ENCODE assay signal across 13 cellular contexts in the genomic region with DNA sequence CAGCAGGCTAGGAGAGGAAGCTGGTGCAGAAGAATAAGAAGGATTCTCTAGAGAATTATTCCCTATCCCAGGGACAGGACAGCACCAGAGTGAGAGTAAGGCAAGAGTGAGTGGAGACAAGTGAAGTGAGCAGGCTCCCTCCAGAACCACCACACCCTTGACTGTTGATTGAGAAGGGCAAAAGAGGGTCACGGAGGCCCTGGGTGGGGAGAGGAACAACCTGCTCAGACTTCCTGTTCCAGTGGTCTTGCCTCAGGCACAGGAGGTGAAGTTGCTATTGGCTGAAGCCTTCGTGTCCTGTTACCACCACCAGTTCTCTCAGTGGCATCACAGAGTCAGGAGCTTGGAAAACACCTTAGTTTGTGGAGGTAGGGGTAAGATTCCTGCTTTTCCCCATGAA. TPM values are rescaled to one million over a fixed set of nuclear protein-coding genes. Genes with fewer than 3 reads are reported as not detected.
A peak's percentile ranks its signal among the peaks of the same experiment; 100 is the strongest.
DNase-seq lines count a peak whose midpoint lies in the region; ATAC-seq lines count a peak whose summit lies in the region.
"Had no signal": no experiment of that assay in that cellular context is flagged by ENCODE, and none has a peak within 500 bp of the region (broad histone marks: within the 10 kb centered on the region; RNA-seq: fewer than 3 reads in every experiment).

No MANE protein-coding gene starts in this region.

- peak; percentile 24 for DNase-seq in activated CD4-positive, alpha-beta T cell treated with anti-CD3 and anti-CD28 coated beads, Interleukin-2, amount 10 ng/mL, durations not matched to agents 7 days and 5 days
- no peak for DNase-seq in activated CD4-positive, alpha-beta T cell treated with anti-CD3 and anti-CD28 coated beads, Interleukin-2, amount 50 U/mL, for 4 hours
- peak; percentile 23 for DNase-seq in KBM-7
- peak; percentile 43 for DNase-seq in activated naive CD8-positive, alpha-beta T cell treated with anti-CD3 and anti-CD28 coated beads, Interleukin-2, amount 10 ng/mL, durations not matched to agents 7 days and 5 days
- DNase-seq in natural killer cell treated with Interleukin-12 subunit alpha and Interleukin-12 subunit beta and Interleukin-15 and Interleukin-18, amount 100 ng/mL, for 72 hours (ENCODE audit: low spot score): no peak
- no peak for DNase-seq in NCI-H2196 (lab: John Stamatoyannopoulos, UW; ENCODE audit: unreplicated experiment)
- no peak for DNase-seq in stimulated activated CD4-positive, alpha-beta T cell treated with anti-CD3 and anti-CD28 coated beads, Interleukin-1b, Interleukin-23, amount 100 ng/mL, for 48 hours
- DNase-seq: body of pancreas; SHP77; stimulated activated CD4-positive, alpha-beta T cell treated with anti-CD3 and anti-CD28 coated beads, Interleukin-2, amount 100 ng/mL, for 24 hours had no signal

- CTCF ChIA-PET in activated CD4-positive, alpha-beta T cell treated with anti-CD3 and anti-CD28 coated beads, Interleukin-2, amount 10 ng/mL, durations not matched to agents 7 days and 5 days (lab: Charles Lee): interaction anchor here (1.1 to 1.6 kb wide), 3 partner anchors 10 to 21 kb away, joined by 3 to 5 read pairs (median 4); no protein-coding TSS in a partner anchor

- peaks cover 49% of the 10 kb centered on the region for H3K36me3 Mint-ChIP-seq in activated CD4-positive, alpha-beta T cell treated with anti-CD3 and anti-CD28 coated beads, Interleukin-2, amount 10 ng/mL, durations not matched to agents 7 days and 5 days (ENCODE audit: low read depth)
- H3K36me3 Mint-ChIP-seq in activated naive CD8-positive, alpha-beta T cell treated with anti-CD3 and anti-CD28 coated beads, Interleukin-2, amount 10 ng/mL, durations not matched to agents 7 days and 5 days: peaks cover 32% of the 10 kb centered on the region
- H3K36me3 Mint-ChIP-seq in natural killer cell treated with Interleukin-12 subunit alpha and Interleukin-12 subunit beta and Interleukin-15 and Interleukin-18, amount 100 ng/mL, for 72 hours: peaks cover 9% of the 10 kb centered on the region

- H3K27me3 Mint-ChIP-seq in activated CD4-positive, alpha-beta T cell treated with anti-CD3 and anti-CD28 coated beads, Interleukin-2, amount 10 ng/mL, durations not matched to agents 7 days and 5 days: no peaks in the 10 kb centered on the region
- no peaks in the 10 kb centered on the region for H3K27me3 Mint-ChIP-seq in activated naive CD8-positive, alpha-beta T cell treated with anti-CD3 and anti-CD28 coated beads, Interleukin-2, amount 10 ng/mL, durations not matched to agents 7 days and 5 days
- H3K27me3 Mint-ChIP-seq in natural killer cell treated with Interleukin-12 subunit alpha and Interleukin-12 subunit beta and Interleukin-15 and Interleukin-18, amount 100 ng/mL, for 72 hours: no peaks in the 10 kb centered on the region

- in situ Hi-C loops in KBM-7 (cut with MboI; ENCODE audit: low pct_unique_long_range_greater_than_20kb, low sequenced_read_pairs): no loop called here

- ATAC-seq in activated naive CD8-positive, alpha-beta T cell treated with anti-CD3 and anti-CD28 coated beads, Interleukin-2, amount 10 ng/mL, durations not matched to agents 7 days and 5 days (ENCODE audit: low read depth): peak; percentile 95
- ATAC-seq in natural killer cell treated with Interleukin-12 subunit alpha and Interleukin-12 subunit beta and Interleukin-15 and Interleukin-18, amount 100 ng/mL, for 72 hours: peak in 1 of 2 donors; percentile 70
- ATAC-seq in HG02970 (IDR thresholded peaks at IDR 0.05; ENCODE audit: low FRiP score, unreplicated experiment): no peak
- ATAC-seq: body of pancreas had no signal

- peaks cover 35% of the 10 kb centered on the region for H3K4me1 Mint-ChIP-seq in activated CD4-positive, alpha-beta T cell treated with anti-CD3 and anti-CD28 coated beads, Interleukin-2, amount 10 ng/mL, durations not matched to agents 7 days and 5 days
- peaks cover 32% of the 10 kb centered on the region for H3K4me1 Mint-ChIP-seq in activated naive CD8-positive, alpha-beta T cell treated with anti-CD3 and anti-CD28 coated beads, Interleukin-2, amount 10 ng/mL, durations not matched to agents 7 days and 5 days
- peaks cover 29 to 34% of the 10 kb centered on the region in 2 donors for H3K4me1 Mint-ChIP-seq in natural killer cell treated with Interleukin-12 subunit alpha and Interleukin-12 subunit beta and Interleukin-15 and Interleukin-18, amount 100 ng/mL, for 72 hours (ENCODE audit: low read depth in 2 of 2)

- no peak overlapping the region for H3K4me3 Mint-ChIP-seq in activated CD4-positive, alpha-beta T cell treated with anti-CD3 and anti-CD28 coated beads, Interleukin-2, amount 10 ng/mL, durations not matched to agents 7 days and 5 days
- peak overlapping the region; percentile 50 for H3K4me3 Mint-ChIP-seq in activated naive CD8-positive, alpha-beta T cell treated with anti-CD3 and anti-CD28 coated beads, Interleukin-2, amount 10 ng/mL, durations not matched to agents 7 days and 5 days
- H3K4me3 Mint-ChIP-seq in natural killer cell treated with Interleukin-12 subunit alpha and Interleukin-12 subunit beta and Interleukin-15 and Interleukin-18, amount 100 ng/mL, for 72 hours: no peak overlapping the region
- H3K4me3 Mint-ChIP-seq: activated T-helper 1 cell treated with anti-CD3 and anti-CD28 coated beads, Interleukin-12 subunit alpha, Interleukin-12 subunit beta, Interleukin-2, Interleukin-4 antibody, amounts not matched to agents 30 ng/mL and 10 ng/mL and 1 ng/mL, durations not matched to agents 14 hours and 24 hours and 36 hours; neural crest cell had no signal

- H3K27ac Mint-ChIP-seq in activated CD4-positive, alpha-beta T cell treated with anti-CD3 and anti-CD28 coated beads, Interleukin-2, amount 10 ng/mL, durations not matched to agents 7 days and 5 days: no peak overlapping the region
- peak overlapping the region; percentile 62 for H3K27ac Mint-ChIP-seq in activated naive CD8-positive, alpha-beta T cell treated with anti-CD3 and anti-CD28 coated beads, Interleukin-2, amount 10 ng/mL, durations not matched to agents 7 days and 5 days
- H3K27ac Mint-ChIP-seq in natural killer cell treated with Interleukin-12 subunit alpha and Interleukin-12 subunit beta and Interleukin-15 and Interleukin-18, amount 100 ng/mL, for 72 hours: peak overlapping the region; percentile 2 to 58

- POLR2A ChIA-PET in activated CD4-positive, alpha-beta T cell treated with anti-CD3 and anti-CD28 coated beads, Interleukin-2, amount 10 ng/mL, durations not matched to agents 7 days and 5 days (lab: Charles Lee): no interaction called here
- POLR2A ChIA-PET in activated naive CD8-positive, alpha-beta T cell treated with anti-CD3 and anti-CD28 coated beads, Interleukin-2, amount 10 ng/mL, durations not matched to agents 7 days and 5 days (lab: Charles Lee): interaction anchor here (0.9 to 1.6 kb wide), 3 partner anchors 11 to 89 kb away, joined by 3 to 4 read pairs (median 3); no protein-coding TSS in a partner anchor

- H3K9me3 Mint-ChIP-seq in activated CD4-positive, alpha-beta T cell treated with anti-CD3 and anti-CD28 coated beads, Interleukin-2, amount 10 ng/mL, durations not matched to agents 7 days and 5 days: no peaks in the 10 kb centered on the region
- H3K9me3 Mint-ChIP-seq in activated naive CD8-positive, alpha-beta T cell treated with anti-CD3 and anti-CD28 coated beads, Interleukin-2, amount 10 ng/mL, durations not matched to agents 7 days and 5 days: no peaks in the 10 kb centered on the region
- no peaks in the 10 kb centered on the region for H3K9me3 Mint-ChIP-seq in natural killer cell treated with Interleukin-12 subunit alpha and Interleukin-12 subunit beta and Interleukin-15 and Interleukin-18, amount 100 ng/mL, for 72 hours
- H3K9me3 Mint-ChIP-seq: activated T-helper 1 cell treated with anti-CD3 and anti-CD28 coated beads, Interleukin-12 subunit alpha, Interleukin-12 subunit beta, Interleukin-2, Interleukin-4 antibody, amounts not matched to agents 30 ng/mL and 10 ng/mL and 1 ng/mL, durations not matched to agents 14 hours and 24 hours and 36 hours; neural crest cell had no signal

RNA-seq across cellular contexts. Expression of a gene that starts 51.7 kb away (rescaled TPM):
- under 1 TPM; 0.52 to 0.60 TPM for total RNA-seq in activated CD4-positive, alpha-beta T cell treated with anti-CD3 and anti-CD28 coated beads, Interleukin-2, amount 10 ng/mL, durations not matched to agents 7 days and 5 days
- under 1 TPM; 0.22 to 0.43 TPM for total RNA-seq in activated naive CD8-positive, alpha-beta T cell treated with anti-CD3 and anti-CD28 coated beads, Interleukin-2, amount 10 ng/mL, durations not matched to agents 7 days and 5 days
- 1 to 10 TPM; 1.6 to 1.7 TPM for total RNA-seq in natural killer cell treated with Interleukin-12 subunit alpha and Interleukin-12 subunit beta and Interleukin-15 and Interleukin-18, amount 100 ng/mL, for 72 hours
- total RNA-seq: body of pancreas, neural crest cell had no signal

Comparison
In these comparisons a context has a peak if more than half of its experiments do, and no peak if none do; other contexts are left out.
1. DNase-seq: peak in activated CD4-positive, alpha-beta T cell treated with anti-CD3 and anti-CD28 coated beads, Interleukin-2, amount 10 ng/mL, durations not matched to agents 7 days and 5 days (single experiment), KBM-7 (single experiment) and activated naive CD8-positive, alpha-beta T cell treated with anti-CD3 and anti-CD28 coated beads, Interleukin-2, amount 10 ng/mL, durations not matched to agents 7 days and 5 days (single experiment); none in activated CD4-positive, alpha-beta T cell treated with anti-CD3 and anti-CD28 coated beads, Interleukin-2, amount 50 U/mL, for 4 hours (0 of 2), natural killer cell treated with Interleukin-12 subunit alpha and Interleukin-12 subunit beta and Interleukin-15 and Interleukin-18, amount 100 ng/mL, for 72 hours (single experiment), NCI-H2196 (single experiment) and stimulated activated CD4-positive, alpha-beta T cell treated with anti-CD3 and anti-CD28 coated beads, Interleukin-1b, Interleukin-23, amount 100 ng/mL, for 48 hours (single experiment).